8 cellular contexts compared by ENCODE assay signal in the genomic region with DNA sequence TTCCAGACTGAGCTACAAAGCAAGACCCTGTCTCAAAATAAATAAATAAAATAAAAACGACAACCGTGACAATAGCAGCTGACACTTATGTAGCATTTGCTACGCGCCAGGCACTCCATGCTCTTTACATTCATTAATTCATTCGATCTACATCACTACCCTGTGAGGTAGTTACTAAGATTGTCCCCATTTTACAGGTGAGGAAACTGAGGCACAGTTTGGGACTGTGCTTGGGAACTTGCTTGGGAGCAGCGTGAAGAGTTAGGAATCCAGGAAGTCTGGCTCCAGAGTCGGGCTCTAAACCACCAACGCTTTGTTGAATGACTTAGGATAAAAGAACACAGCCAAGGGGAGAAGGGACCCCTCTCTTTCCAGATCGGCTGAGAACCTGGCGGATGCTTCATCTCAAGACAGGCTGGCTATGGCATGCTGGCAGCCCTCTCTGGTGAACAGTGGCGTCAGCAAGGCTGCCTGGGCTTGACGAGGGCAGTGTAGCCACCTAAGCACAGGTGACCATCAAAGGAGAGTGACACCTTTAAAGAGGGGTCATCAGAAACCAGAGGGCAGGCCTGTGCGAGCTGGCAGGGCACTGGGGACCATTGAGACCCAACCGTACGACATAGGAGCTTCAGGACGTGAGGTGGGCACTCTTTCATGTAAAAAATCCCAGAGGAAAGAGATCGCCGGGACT. TPM values are rescaled to one million over a fixed set of nuclear protein-coding genes. Genes with fewer than 3 reads are reported as not detected.
A peak's percentile ranks its signal among the peaks of the same experiment; 100 is the strongest.
DNase-seq lines count a peak whose midpoint lies in the region; ATAC-seq, FAIRE-seq and TF ChIP-seq lines count a peak whose summit lies in the region.

No MANE protein-coding gene starts in this region.

- H3K36me3 ChIP-seq in HAP-1 (replicated peaks): peaks cover 17% of the 10 kb centered on the region

- 30% methylated on average over 16 of the region's 18 CpGs for WGBS in A549 (ENCODE audit: missing lambda C conversion rate)

- H3K27ac Mint-ChIP-seq in type B pancreatic cell: peak overlapping the region; percentile 98

- H3K36me3 Mint-ChIP-seq in type B pancreatic cell: peaks cover 9% of the 10 kb centered on the region

- TF ChIP-seq CTCF in A549 (IDR thresholded peaks at IDR 0.05) (no peak), type B pancreatic cell (conservative IDR thresholded peaks at IDR 0.05) (no peak)

- peak; percentile 35 to 47; a peak in 5 of 6 replicates for ATAC-seq in A549
- ATAC-seq in left lobe of liver: peak; percentile 20

- peak overlapping the region; percentile 96 to 99 for H3K27ac ChIP-seq in A549
- peak overlapping the region; percentile 100 for H3K27ac ChIP-seq in angular gyrus (ENCODE audit: low read depth, low read length)

- H3K4me2 ChIP-seq in A549: peak overlapping the region; percentile 99

- no peak for FAIRE-seq in A549 (lab: Jason Lieb, UNC)

- H3K4me3 ChIP-seq in A549: peak overlapping the region; percentile 93
- peak overlapping the region; percentile 95 for H3K4me3 ChIP-seq in HAP-1

- H3K4me1 ChIP-seq in A549 (peaks cover 10% of the 10 kb centered on the region; the same call in 2 of the 3 replicates), HAP-1 (peaks cover 10% of the 10 kb centered on the region; the same call in 1 of the 2 replicates)

- peaks cover 18% of the 10 kb centered on the region for H3K4me1 Mint-ChIP-seq in type B pancreatic cell (ENCODE audit: unreplicated experiment)

- POLR2A ChIA-PET in A549 (lab: Yijun Ruan, JAX): no interaction called here

- CTCF ChIA-PET in A549 (lab: Yijun Ruan, JAX): interaction anchor here (1.1 to 5.2 kb wide), 3 partner anchors 10 to 195 kb away, joined by 3 to 32 read pairs (median 4); a partner anchor contains a TSS

- peak overlapping the region; percentile 93 for H3K4me3 Mint-ChIP-seq in type B pancreatic cell

- TF ChIP-seq RAD21 in A549 (conservative IDR thresholded peaks at IDR 0.05 in 1 of 2, IDR thresholded peaks at IDR 0.05 in 1 of 2): no peak

- H3K27me3 Mint-ChIP-seq in type B pancreatic cell: no peaks in the 10 kb centered on the region

- in situ Hi-C loops in HAP-1 (cut with MboI; ENCODE audit: low sequenced_read_pairs): no loop called here

- no peak for TF ChIP-seq EP300 in A549 (IDR thresholded peaks at IDR 0.05)

- DNase-seq in A549 (ENCODE audit: low read depth in 1 of 2, low spot score in 1 of 2) (no peak), HAP-1 (ENCODE audit: low spot score in 2 of 2) (no peak), left lobe of liver (ENCODE audit: low spot score) (no peak), type B pancreatic cell (ENCODE audit: extremely low spot score, unreplicated experiment) (no peak), NCI-H2029 (lab: John Stamatoyannopoulos, UW) (no peak), OCI-M2 (lab: John Stamatoyannopoulos, UW; ENCODE audit: unreplicated experiment) (no peak)
- no peak for DNase-seq in stimulated activated CD4-positive, alpha-beta T cell treated with anti-CD3 and anti-CD28 coated beads, Interleukin-1b, Interleukin-23, amount 100 ng/mL, for 48 hours

- no peaks in the 10 kb centered on the region for H3K27me3 ChIP-seq in HAP-1 (ENCODE audit: low read depth)

- no peak for TF ChIP-seq POLR2A in A549 (IDR thresholded peaks at IDR 0.05; ENCODE audit: low read length)

- H3K9me3 Mint-ChIP-seq in type B pancreatic cell: peaks cover 4% of the 10 kb centered on the region

- H3K9me3 ChIP-seq in A549 (no peaks in the 10 kb centered on the region), HAP-1 (no peaks in the 10 kb centered on the region; the same call in 1 of the 2 replicates)

TF ChIP-seq in A549, 52 proteins besides CTCF, POLR2A, EP300 and RAD21:
- TF ChIP-seq, protein P1, sequence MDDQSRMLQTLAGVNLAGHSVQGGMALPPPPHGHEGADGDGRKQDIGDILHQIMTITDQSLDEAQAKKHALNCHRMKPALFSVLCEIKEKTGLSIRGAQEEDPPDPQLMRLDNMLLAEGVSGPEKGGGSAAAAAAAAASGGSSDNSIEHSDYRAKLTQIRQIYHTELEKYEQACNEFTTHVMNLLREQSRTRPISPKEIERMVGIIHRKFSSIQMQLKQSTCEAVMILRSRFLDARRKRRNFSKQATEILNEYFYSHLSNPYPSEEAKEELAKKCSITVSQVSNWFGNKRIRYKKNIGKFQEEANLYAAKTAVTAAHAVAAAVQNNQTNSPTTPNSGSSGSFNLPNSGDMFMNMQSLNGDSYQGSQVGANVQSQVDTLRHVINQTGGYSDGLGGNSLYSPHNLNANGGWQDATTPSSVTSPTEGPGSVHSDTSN (IDR thresholded peaks at IDR 0.05): no peak
- TF ChIP-seq KDM1A (IDR thresholded peaks at IDR 0.05; ENCODE audit: low read depth): 0 out of 2 replicates have a peak, but pooled peaks have one; percentile 46

RNA-seq across cellular contexts. Expression of a gene that starts 0.6 kb away (rescaled TPM):
- 3.3 and 4.6 TPM in 2 replicates for polyA plus RNA-seq in A549 (2011; rRNA removed)
- 14.9 and 17.8 TPM in 2 replicates for polyA plus RNA-seq in A549 (2012; cell fraction: cytosol; rRNA removed)
- 19.2 and 29.3 TPM in 2 replicates for polyA plus RNA-seq in A549 (2012; cell fraction: nucleus; rRNA removed)
- polyA plus RNA-seq in A549 (2017; fragmentation: RNase III; extraction: RNeasy Plus Mini Kit Qiagen cat#74134 plus additional on column Dnase treatment): 12.1 to 14.2 TPM (median 13.3 TPM) in 3 replicates
- 1.1 and 2.2 TPM in 2 replicates for polyA minus RNA-seq in A549 (2011; rRNA and poly(A)+ RNA removed)
- total RNA-seq in left lobe of liver: 5.5 TPM
- 10.5 and 10.8 TPM in 2 replicates for total RNA-seq in type B pancreatic cell (ENCODE audit: low replicate concordance)

RNA-seq across cellular contexts. Expression of a gene that starts 6.2 kb away (rescaled TPM):
- polyA plus RNA-seq in A549 (2011; rRNA removed) (13.9 and 14.4 TPM in 2 replicates), A549 (2017; fragmentation: RNase III; extraction: RNeasy Plus Mini Kit Qiagen cat#74134 plus additional on column Dnase treatment) (15.5 to 19.1 TPM (median 18.1 TPM) in 3 replicates)
- polyA plus RNA-seq in A549 (2012; cell fraction: cytosol; rRNA removed): 30.1 and 34.7 TPM in 2 replicates
- polyA plus RNA-seq in A549 (2012; cell fraction: nucleus; rRNA removed): 67.4 and 92.3 TPM in 2 replicates
- polyA minus RNA-seq in A549 (2011; rRNA and poly(A)+ RNA removed): 13.8 and 22.6 TPM in 2 replicates
- total RNA-seq in left lobe of liver (27.4 TPM), type B pancreatic cell (ENCODE audit: low replicate concordance) (59.4 and 63.2 TPM in 2 replicates)

RNA-seq across cellular contexts. Expression of a gene that starts 16.6 kb away (rescaled TPM):
- not detected in 2 replicates for polyA plus RNA-seq in A549 (2011; rRNA removed)
- polyA plus RNA-seq in A549 (2012; cell fraction: cytosol; rRNA removed): not detected in 2 replicates
- not detected in 2 replicates for polyA plus RNA-seq in A549 (2012; cell fraction: nucleus; rRNA removed)
- not detected in 3 replicates for polyA plus RNA-seq in A549 (2017; fragmentation: RNase III; extraction: RNeasy Plus Mini Kit Qiagen cat#74134 plus additional on column Dnase treatment)
- not detected in 2 replicates for polyA minus RNA-seq in A549 (2011; rRNA and poly(A)+ RNA removed)
- total RNA-seq in left lobe of liver: not detected
- total RNA-seq in type B pancreatic cell (ENCODE audit: low replicate concordance): not detected in 2 replicates

RNA-seq across cellular contexts. Expression of a gene that starts 19.6 kb away (rescaled TPM):
- polyA plus RNA-seq in A549 (2011; rRNA removed): 1.1 and 1.2 TPM in 2 replicates
- polyA plus RNA-seq in A549 (2012; cell fraction: cytosol; rRNA removed): 0.26 and 0.47 TPM in 2 replicates
- polyA plus RNA-seq in A549 (2012; cell fraction: nucleus; rRNA removed): 0.14 TPM in 1 of 2 replicates, not detected in the other
- 0.62 to 1.0 TPM (median 0.67 TPM) in 3 replicates for polyA plus RNA-seq in A549 (2017; fragmentation: RNase III; extraction: RNeasy Plus Mini Kit Qiagen cat#74134 plus additional on column Dnase treatment)
- 0.44 and 1.4 TPM in 2 replicates for polyA minus RNA-seq in A549 (2011; rRNA and poly(A)+ RNA removed)
- 10.8 TPM for total RNA-seq in left lobe of liver
- total RNA-seq in type B pancreatic cell (ENCODE audit: low replicate concordance): 7.0 and 21.9 TPM in 2 replicates

RNA-seq across cellular contexts. Expression of a gene that starts 39.1 kb away (rescaled TPM):
- polyA plus RNA-seq in A549 (2011; rRNA removed) (not detected in 2 replicates), A549 (2017; fragmentation: RNase III; extraction: RNeasy Plus Mini Kit Qiagen cat#74134 plus additional on column Dnase treatment) (not detected in 3 replicates)
- not detected in 2 replicates for polyA plus RNA-seq in A549 (2012; cell fraction: cytosol; rRNA removed)
- polyA plus RNA-seq in A549 (2012; cell fraction: nucleus; rRNA removed): 0.17 and 0.24 TPM in 2 replicates
- not detected in 2 replicates for polyA minus RNA-seq in A549 (2011; rRNA and poly(A)+ RNA removed)
- total RNA-seq in left lobe of liver (1.9 TPM), type B pancreatic cell (ENCODE audit: low replicate concordance) (1.3 and 3.4 TPM in 2 replicates)
